In genomic region chr12:95116773-95117172, GRCh38 we compare ENCODE assay signal across 10 cellular contexts. TPM values are rescaled to one million over a fixed set of nuclear protein-coding genes. Genes with fewer than 3 reads are reported as not detected.
DNase-seq lines count a peak whose midpoint lies in the region; ATAC-seq, FAIRE-seq and TF ChIP-seq lines count a peak whose summit lies in the region.
"Had no signal": no experiment of that assay in that cellular context is flagged by ENCODE, and none has a peak within 500 bp of the region (broad histone marks: within the 10 kb centered on the region; RNA-seq: fewer than 3 reads in every experiment).

No MANE protein-coding gene starts in this region.

- peaks cover 2% of the 10 kb centered on the region for H3K36me3 ChIP-seq in bronchial epithelial cell (ENCODE audit: control insufficient read depth, insufficient read depth, low read length)

- peak; percentile 79 for ATAC-seq in activated CD4-positive, alpha-beta T cell treated with anti-CD3 and anti-CD28 coated beads for 36 hours
- ATAC-seq in HG03103 (IDR thresholded peaks at IDR 0.05; ENCODE audit: low read depth, unreplicated experiment) (peak; percentile 43), GM19324 (IDR thresholded peaks at IDR 0.05; ENCODE audit: low FRiP score, unreplicated experiment) (no peak)
- ATAC-seq in stimulated activated naive B cell treated with anti-CD40 and anti-IgM and Interleukin-4, amounts not matched to agents 10 μg/mL and 1 μg/mL and 100 μg/mL, for 72 hours (replicated peaks), result peak; percentile 76 to 83

- no peaks in the 10 kb centered on the region for H3K36me3 Mint-ChIP-seq in activated CD4-positive, alpha-beta T cell treated with anti-CD3 and anti-CD28 coated beads for 36 hours (ENCODE audit: low read depth)
- H3K36me3 Mint-ChIP-seq in stimulated activated naive B cell treated with anti-CD40 and anti-IgM and Interleukin-4, amounts not matched to agents 10 μg/mL and 1 μg/mL and 100 μg/mL, for 72 hours, result no peaks in the 10 kb centered on the region
- H3K36me3 Mint-ChIP-seq: natural killer cell had no signal

- peaks cover 4% of the 10 kb centered on the region for H3K4me1 Mint-ChIP-seq in activated CD4-positive, alpha-beta T cell treated with anti-CD3 and anti-CD28 coated beads for 36 hours
- peaks cover 2 to 9% of the 10 kb centered on the region in 2 donors for H3K4me1 Mint-ChIP-seq in stimulated activated naive B cell treated with anti-CD40 and anti-IgM and Interleukin-4, amounts not matched to agents 10 μg/mL and 1 μg/mL and 100 μg/mL, for 72 hours
- H3K4me1 Mint-ChIP-seq: natural killer cell had no signal

- no peak overlapping the region for H3K27ac Mint-ChIP-seq in activated CD4-positive, alpha-beta T cell treated with anti-CD3 and anti-CD28 coated beads for 36 hours
- peak overlapping the region; percentile 79 for H3K27ac Mint-ChIP-seq in stimulated activated naive B cell treated with anti-CD40 and anti-IgM and Interleukin-4, amounts not matched to agents 10 μg/mL and 1 μg/mL and 100 μg/mL, for 72 hours
- H3K27ac Mint-ChIP-seq: natural killer cell had no signal

- no peak overlapping the region for H3K4me3 Mint-ChIP-seq in activated CD4-positive, alpha-beta T cell treated with anti-CD3 and anti-CD28 coated beads for 36 hours
- no peak overlapping the region for H3K4me3 Mint-ChIP-seq in stimulated activated naive B cell treated with anti-CD40 and anti-IgM and Interleukin-4, amounts not matched to agents 10 μg/mL and 1 μg/mL and 100 μg/mL, for 72 hours
- H3K4me3 Mint-ChIP-seq: natural killer cell had no signal

- H3K4me3 ChIP-seq in bronchial epithelial cell (ENCODE audit: low read depth, low read length), result no peak overlapping the region
- H3K4me3 ChIP-seq: SK-N-MC had no signal

- no peaks in the 10 kb centered on the region for H3K27me3 ChIP-seq in bronchial epithelial cell (ENCODE audit: control insufficient read depth, insufficient read depth, low read length)

- peak; percentile 89 for FAIRE-seq in bronchial epithelial cell (lab: Jason Lieb, UNC)

- intact Hi-C loops in activated CD4-positive, alpha-beta T cell treated with anti-CD3 and anti-CD28 coated beads for 36 hours (cut with DNase I, micrococcal nuclease), result loop anchor here (1.0 to 10.0 kb wide), 6 partner anchors 100 to 701 kb away; partner anchors contain the start of genes FGD6 (in 2 of the 2) and VEZT (in 2 of the 2)

- no peak for DNase-seq in activated CD4-positive, alpha-beta T cell treated with anti-CD3 and anti-CD28 coated beads for 36 hours
- no peak for DNase-seq in activated CD4-positive, alpha-beta T cell treated with anti-CD3 and anti-CD28 coated beads, Interleukin-2, amount 50 U/mL, for 48 hours
- DNase-seq in bronchial epithelial cell (ENCODE audit: low read depth), result peak; percentile 99
- no peak for DNase-seq in stimulated activated naive B cell treated with anti-CD40 and anti-IgM and Interleukin-4, amounts not matched to agents 10 μg/mL and 1 μg/mL and 100 μg/mL, for 72 hours
- no peak for DNase-seq in NCI-H82 treated with DMSO at 0.1 percent for 48 hours (lab: John Stamatoyannopoulos, UW; ENCODE audit: unreplicated experiment)
- DNase-seq in SK-N-DZ (ENCODE audit: low spot score), result no peak

- POLR2A ChIA-PET in activated CD4-positive, alpha-beta T cell treated with anti-CD3 and anti-CD28 coated beads for 36 hours (lab: Charles Lee), result interaction anchor here (1.0 kb wide), 1 partner anchor 100 kb away, joined by 5 read pairs; the partner anchor contains the start of genes FGD6 and VEZT

- no peak for TF ChIP-seq CTCF in bronchial epithelial cell (IDR thresholded peaks at IDR 0.05; ENCODE audit: insufficient read depth, low read length, severe bottlenecking)

- H3K9me3 Mint-ChIP-seq in activated CD4-positive, alpha-beta T cell treated with anti-CD3 and anti-CD28 coated beads for 36 hours (ENCODE audit: low read depth), result no peaks in the 10 kb centered on the region
- H3K9me3 Mint-ChIP-seq in stimulated activated naive B cell treated with anti-CD40 and anti-IgM and Interleukin-4, amounts not matched to agents 10 μg/mL and 1 μg/mL and 100 μg/mL, for 72 hours, result no peaks in the 10 kb centered on the region
- H3K9me3 Mint-ChIP-seq: natural killer cell had no signal

- CTCF ChIA-PET in activated CD4-positive, alpha-beta T cell treated with anti-CD3 and anti-CD28 coated beads for 36 hours (lab: Charles Lee), result interaction anchor here (0.7 to 3.1 kb wide), 8 partner anchors 12 to 423 kb away, joined by 3 to 57 read pairs (median 5); no protein-coding TSS in a partner anchor

- H3K27me3 Mint-ChIP-seq in activated CD4-positive, alpha-beta T cell treated with anti-CD3 and anti-CD28 coated beads for 36 hours, result no peaks in the 10 kb centered on the region
- no peaks in the 10 kb centered on the region for H3K27me3 Mint-ChIP-seq in stimulated activated naive B cell treated with anti-CD40 and anti-IgM and Interleukin-4, amounts not matched to agents 10 μg/mL and 1 μg/mL and 100 μg/mL, for 72 hours

RNA-seq across cellular contexts. Expression of gene NR2C1, which starts 43.4 kb away (rescaled TPM):
- 10 to 100 TPM; 27.6 to 39.3 TPM for total RNA-seq in activated CD4-positive, alpha-beta T cell treated with anti-CD3 and anti-CD28 coated beads for 36 hours
- total RNA-seq in bronchial epithelial cell, result 14.5 and 19.1 TPM in 2 replicates
- 23.5 and 37.3 TPM in 2 replicates for polyA plus RNA-seq in SK-N-DZ (2014; cell fraction: cytosol; rRNA removed)
- polyA plus RNA-seq in SK-N-DZ (2014; cell fraction: nucleus; rRNA removed), result 254 and 355 TPM in 2 replicates
